Comparison of ENCODE assay signal across 1 cellular context in genomic region chr4:83486457-83487129, GRCh38.
A peak's percentile ranks its signal among the peaks of the same experiment; 100 is the strongest.
TF ChIP-seq lines count a peak whose summit lies in the region.

No MANE protein-coding gene starts in this region.

TF ChIP-seq in K562, 482 proteins besides CTCF, POLR2A, EP300 and RAD21 (continues in another document):
- TF ChIP-seq TBP (optimal IDR thresholded peaks at IDR 0.05; ENCODE audit: low read depth, low read length) (peak; percentile 22), DPF2 (IDR thresholded peaks at IDR 0.05) (peak; percentile 70), TAF9B (IDR thresholded peaks at IDR 0.05; ENCODE audit: partially characterized antibody) (no peak), ZNF134 (CRISPR knock-in tag; conservative IDR thresholded peaks at IDR 0.05) (no peak), RREB1 (CRISPR knock-in tag; IDR thresholded peaks at IDR 0.05) (no peak), GATA2 (CRISPR knock-in tag; IDR thresholded peaks at IDR 0.05) (no peak), ZNF277 (CRISPR knock-in tag; IDR thresholded peaks at IDR 0.05; ENCODE audit: borderline replicate concordance) (no peak), POLR3A (IDR thresholded peaks at IDR 0.05; ENCODE audit: borderline replicate concordance, extremely low read depth, insufficient read depth, insufficient read length) (no peak), XRCC5 (IDR thresholded peaks at IDR 0.05; ENCODE audit: low read depth, low read length) (no peak), ZNF655 (CRISPR knock-in tag; IDR thresholded peaks at IDR 0.05) (no peak), FUS (optimal IDR thresholded peaks at IDR 0.05; ENCODE audit: low read depth, low read length) (no peak), CC2D1A (IDR thresholded peaks at IDR 0.05) (no peak), MCM7 (IDR thresholded peaks at IDR 0.05) (no peak), NR2C1 (IDR thresholded peaks at IDR 0.05) (no peak), NR2C1 (tag; IDR thresholded peaks at IDR 0.05) (no peak), ARID1B (IDR thresholded peaks at IDR 0.05) (peak; percentile 83), ZNF184 (CRISPR knock-in tag; IDR thresholded peaks at IDR 0.05) (no peak), MECOM (CRISPR knock-in tag; IDR thresholded peaks at IDR 0.05) (peak; percentile 52; the same call in 1 of the 2 replicates), ZNF133 (CRISPR knock-in tag; IDR thresholded peaks at IDR 0.05) (no peak), PHB2 (IDR thresholded peaks at IDR 0.05; ENCODE audit: low read depth) (no peak), PYGO2 (tag; IDR thresholded peaks at IDR 0.05) (no peak), CBX1 (IDR thresholded peaks at IDR 0.05; ENCODE audit: low read depth) (no peak), ATF1 (CRISPR knock-in tag; IDR thresholded peaks at IDR 0.05) (no peak), ATF1 (tag; IDR thresholded peaks at IDR 0.05) (peak; percentile 36), BHLHE40 (IDR thresholded peaks at IDR 0.05; ENCODE audit: low read length) (no peak), ARID4B (CRISPR knock-in tag; IDR thresholded peaks at IDR 0.05) (no peak), GABPA (tag; conservative IDR thresholded peaks at IDR 0.05; ENCODE audit: low read depth) (no peak), ZNF778 (CRISPR knock-in tag; IDR thresholded peaks at IDR 0.05) (no peak), ZNF696 (CRISPR knock-in tag; conservative IDR thresholded peaks at IDR 0.05) (no peak), KHSRP (IDR thresholded peaks at IDR 0.05) (no peak), ZNF407 (IDR thresholded peaks at IDR 0.05; ENCODE audit: low read depth) (no peak), GABPB1 (CRISPR knock-in tag; IDR thresholded peaks at IDR 0.05) (no peak), BRCA1 (IDR thresholded peaks at IDR 0.05) (no peak), BRCA1 (CRISPR knock-in tag; IDR thresholded peaks at IDR 0.05) (no peak), RB1 (IDR thresholded peaks at IDR 0.05; ENCODE audit: low read depth) (no peak), CBFA2T2 (conservative IDR thresholded peaks at IDR 0.05) (peak; percentile 67), POLR2AphosphoS5 (IDR thresholded peaks at IDR 0.05; ENCODE audit: control insufficient read depth, insufficient read depth, low read depth, low read length) (no peak), HOXB6 (CRISPR knock-in tag; IDR thresholded peaks at IDR 0.05; ENCODE audit: borderline replicate concordance) (no peak), SMAD3 (CRISPR knock-in tag; conservative IDR thresholded peaks at IDR 0.05) (no peak)
- TF ChIP-seq, protein P1, sequence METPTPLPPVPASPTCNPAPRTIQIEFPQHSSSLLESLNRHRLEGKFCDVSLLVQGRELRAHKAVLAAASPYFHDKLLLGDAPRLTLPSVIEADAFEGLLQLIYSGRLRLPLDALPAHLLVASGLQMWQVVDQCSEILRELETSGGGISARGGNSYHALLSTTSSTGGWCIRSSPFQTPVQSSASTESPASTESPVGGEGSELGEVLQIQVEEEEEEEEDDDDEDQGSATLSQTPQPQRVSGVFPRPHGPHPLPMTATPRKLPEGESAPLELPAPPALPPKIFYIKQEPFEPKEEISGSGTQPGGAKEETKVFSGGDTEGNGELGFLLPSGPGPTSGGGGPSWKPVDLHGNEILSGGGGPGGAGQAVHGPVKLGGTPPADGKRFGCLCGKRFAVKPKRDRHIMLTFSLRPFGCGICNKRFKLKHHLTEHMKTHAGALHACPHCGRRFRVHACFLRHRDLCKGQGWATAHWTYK (CRISPR knock-in tag; IDR thresholded peaks at IDR 0.05) = no peak
- TF ChIP-seq, protein P2, sequence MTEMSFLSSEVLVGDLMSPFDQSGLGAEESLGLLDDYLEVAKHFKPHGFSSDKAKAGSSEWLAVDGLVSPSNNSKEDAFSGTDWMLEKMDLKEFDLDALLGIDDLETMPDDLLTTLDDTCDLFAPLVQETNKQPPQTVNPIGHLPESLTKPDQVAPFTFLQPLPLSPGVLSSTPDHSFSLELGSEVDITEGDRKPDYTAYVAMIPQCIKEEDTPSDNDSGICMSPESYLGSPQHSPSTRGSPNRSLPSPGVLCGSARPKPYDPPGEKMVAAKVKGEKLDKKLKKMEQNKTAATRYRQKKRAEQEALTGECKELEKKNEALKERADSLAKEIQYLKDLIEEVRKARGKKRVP (CRISPR knock-in tag; IDR thresholded peaks at IDR 0.05) = no peak
